In the genomic region with DNA sequence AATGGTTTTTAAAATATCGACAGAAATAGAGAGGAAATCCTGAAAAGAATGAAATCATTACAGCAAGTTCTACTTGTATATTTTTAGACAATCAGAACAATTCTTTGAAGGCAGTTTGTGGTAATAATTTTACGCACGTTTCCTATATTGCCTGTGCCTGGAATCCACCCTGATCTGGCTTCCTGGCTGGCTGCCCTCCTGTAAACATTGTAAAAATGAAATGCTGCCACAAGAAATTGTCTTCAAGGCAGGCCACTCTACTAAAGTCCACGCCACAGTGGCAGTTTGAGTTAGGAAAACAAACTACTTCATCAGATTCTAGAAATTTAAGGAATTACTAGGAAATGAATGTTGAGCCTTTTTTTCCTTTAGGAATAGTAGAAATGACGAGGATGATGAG, we compare ENCODE assay signal across 13 cellular contexts.
DNase-seq lines count a peak whose midpoint lies in the region; ATAC-seq and TF ChIP-seq lines count a peak whose summit lies in the region.
"Had no signal": no experiment of that assay in that cellular context is flagged by ENCODE, and none has a peak within 500 bp of the region (broad histone marks: within the 10 kb centered on the region; RNA-seq: fewer than 3 reads in every experiment).

No MANE protein-coding gene starts in this region.

- H3K9me3 ChIP-seq in BLaER1 treated with 17β-estradiol and CSF1 and Interleukin-3, amounts not matched to agents 10 nM and 100 nM (replicated peaks in 1 of 11) = no peaks in the 10 kb centered on the region
- H3K9me3 ChIP-seq in body of pancreas = no peaks in the 10 kb centered on the region

- H3K27me3 ChIP-seq in BLaER1 treated with 17β-estradiol and CSF1 and Interleukin-3, amounts not matched to agents 10 nM and 100 nM = no peaks in the 10 kb centered on the region
- no peaks in the 10 kb centered on the region for H3K27me3 ChIP-seq in body of pancreas
- no peaks in the 10 kb centered on the region for H3K27me3 ChIP-seq in brain microvascular endothelial cell (replicated peaks)

- peak overlapping the region in 10 of 11 experiments; percentile 2 to 64 (median 24); a peak in 15 of 22 replicates for H3K4me2 ChIP-seq in BLaER1 treated with 17β-estradiol and CSF1 and Interleukin-3, amounts not matched to agents 10 nM and 100 nM

- DNase-seq in HuH-7 (ENCODE audit: low spot score) = peak; percentile 5
- DNase-seq in left colon = peak; percentile 79 to 81
- DNase-seq in body of pancreas = no peak
- DNase-seq in NCI-H510A (lab: John Stamatoyannopoulos, UW) = no peak
- DNase-seq in activated CD4-positive, CD25-positive, alpha-beta regulatory T cell (lab: John Stamatoyannopoulos, UW) = no peak
- no peak for DNase-seq in brain microvascular endothelial cell
- DNase-seq: C1 segment of cervical spinal cord, NCI-H1436, NCI-H2029, NCI-H524, SHP77 treated with DMSO at 0.1 percent for 48 hours had no signal

- H3K4me1 ChIP-seq in BLaER1 treated with 17β-estradiol and CSF1 and Interleukin-3, amounts not matched to agents 10 nM and 100 nM = peaks cover 10 to 33% (median 23%) of the 10 kb centered on the region in 10 experiments
- H3K4me1 ChIP-seq in body of pancreas = no peaks in the 10 kb centered on the region

- H3K27ac ChIP-seq in BLaER1 treated with 17β-estradiol and CSF1 and Interleukin-3, amounts not matched to agents 10 nM and 100 nM = no peak overlapping the region
- H3K27ac ChIP-seq in VCaP = peak overlapping the region; percentile 40
- no peak overlapping the region for H3K27ac ChIP-seq in body of pancreas
- H3K27ac ChIP-seq in brain microvascular endothelial cell = no peak overlapping the region

- no peaks in the 10 kb centered on the region for H4K20me1 ChIP-seq in BLaER1 treated with 17β-estradiol and CSF1 and Interleukin-3, amounts not matched to agents 10 nM and 100 nM

- no peak overlapping the region for H3K9ac ChIP-seq in BLaER1 treated with 17β-estradiol and CSF1 and Interleukin-3, amounts not matched to agents 10 nM and 100 nM

- in situ Hi-C loops in brain microvascular endothelial cell (cut with HindIII; ENCODE audit: low pct_ligation_motif_present, low sequenced_read_pairs) = no loop called here

- no peak overlapping the region for H3K4me3 ChIP-seq in BLaER1 treated with 17β-estradiol and CSF1 and Interleukin-3, amounts not matched to agents 10 nM and 100 nM
- H3K4me3 ChIP-seq in body of pancreas = no peak overlapping the region
- H3K4me3 ChIP-seq in brain microvascular endothelial cell (ENCODE audit: low read depth, low read length) = no peak overlapping the region

- intact Hi-C loops in left colon (cut with DNase I, micrococcal nuclease) (no loop called here), body of pancreas (cut with DNase I) (no loop called here)

- TF ChIP-seq POLR2A in body of pancreas (IDR thresholded peaks at IDR 0.05) = no peak

- TF ChIP-seq CTCF in VCaP (conservative IDR thresholded peaks at IDR 0.05) (no peak), body of pancreas (IDR thresholded peaks at IDR 0.05) (no peak), brain microvascular endothelial cell (IDR thresholded peaks at IDR 0.05; ENCODE audit: low read depth, low read length, missing control alignments) (no peak)

- H3K36me3 ChIP-seq in BLaER1 treated with 17β-estradiol and CSF1 and Interleukin-3, amounts not matched to agents 10 nM and 100 nM = no peaks in the 10 kb centered on the region
- H3K36me3 ChIP-seq in body of pancreas (replicated peaks in 1 of 2; ENCODE audit: insufficient read depth in 1 of 2, low read depth in 2 of 2) = no peaks in the 10 kb centered on the region
- H3K36me3 ChIP-seq in brain microvascular endothelial cell (replicated peaks) = no peaks in the 10 kb centered on the region

- ATAC-seq in left colon = peak; percentile 93
- ATAC-seq in body of pancreas = no peak

- WGBS in body of pancreas, 2 donors = 46 to 49% methylated on average over 5 of the region's 5 CpGs

Comparison
In these comparisons a context has a peak if more than half of its experiments do, and no peak if none do; other contexts are left out.
1. DNase-seq: peak in HuH-7 (single experiment) and left colon (2 of 2); none in body of pancreas (0 of 4), NCI-H510A (single experiment), activated CD4-positive, CD25-positive, alpha-beta regulatory T cell (0 of 4) and brain microvascular endothelial cell (single experiment).